Comparison of ENCODE assay signal across 17 cellular contexts in genomic region chr12:12922191-12922616, GRCh38. TPM values are rescaled to one million over a fixed set of nuclear protein-coding genes. Genes with fewer than 3 reads are reported as not detected.
DNase-seq lines count a peak whose midpoint lies in the region; ATAC-seq and TF ChIP-seq lines count a peak whose summit lies in the region.
"Had no signal": no experiment of that assay in that cellular context is flagged by ENCODE, and none has a peak within 500 bp of the region (broad histone marks: within the 10 kb centered on the region; RNA-seq: fewer than 3 reads in every experiment).

No MANE protein-coding gene starts in this region.

- ATAC-seq in HG03565 (IDR thresholded peaks at IDR 0.05; ENCODE audit: unreplicated experiment) (no peak), GM19035 (IDR thresholded peaks at IDR 0.05; ENCODE audit: unreplicated experiment) (no peak)
- ATAC-seq: K562, mucosa of descending colon had no signal

- H3K4me3 Mint-ChIP-seq in mesothelial cell of epicardium (no peak overlapping the region), endodermal cell (no peak overlapping the region), CD14-positive monocyte (no peak overlapping the region)
- H3K4me3 Mint-ChIP-seq: activated naive CD4-positive, alpha-beta T cell treated with anti-CD3 and anti-CD28 coated beads, Interleukin-2, amount 50 U/mL, for 24 hours; T-helper 1 cell treated with Interleukin-12 subunit alpha and Interleukin-12 subunit beta and Interleukin-4 antibody, amounts not matched to agents 30 μg/mL and 1 μg/mL, for 36 hours had no signal

- H3K9ac ChIP-seq in endodermal cell (ENCODE audit: extremely low read depth, low read length, poor library complexity, severe bottlenecking): no peak overlapping the region

- H3K27ac ChIP-seq in endodermal cell (ENCODE audit: low read depth, low read length): no peak overlapping the region
- H3K27ac ChIP-seq: transverse colon had no signal

- H3K4me1 Mint-ChIP-seq in mesothelial cell of epicardium (peaks cover 27% of the 10 kb centered on the region), endodermal cell (peaks cover 2% of the 10 kb centered on the region), CD14-positive monocyte (no peaks in the 10 kb centered on the region)
- H3K4me1 Mint-ChIP-seq: activated naive CD4-positive, alpha-beta T cell treated with anti-CD3 and anti-CD28 coated beads, Interleukin-2, amount 50 U/mL, for 24 hours had no signal

- 82 to 92% methylated on average over 5 to 6 of the region's 6 CpGs for WGBS in endodermal cell (ENCODE audit: insufficient coverage in 1 of 2, insufficient read length in 1 of 2), 2 experiments

- H3K4me3 ChIP-seq in epithelial cell of esophagus (ENCODE audit: low read length) (no peak overlapping the region), endodermal cell (ENCODE audit: low read length) (no peak overlapping the region)
- H3K4me3 ChIP-seq: K562, mucosa of descending colon, transverse colon had no signal

- DNase-seq in AG08395 (ENCODE audit: low spot score) (peak; percentile 59), HS-5 (ENCODE audit: low read depth) (peak; percentile 15), epithelial cell of esophagus (ENCODE audit: low read depth) (peak; percentile 36), mesothelial cell of epicardium (ENCODE audit: low spot score in 2 of 2, unreplicated experiment in 2 of 2) (no peak), endodermal cell (no peak), CD14-positive monocyte (ENCODE audit: low spot score) (no peak)
- DNase-seq: activated CD4-positive, alpha-beta T cell treated with anti-CD3 and anti-CD28 coated beads, Interleukin-2, amount 50 U/mL, for 48 hours; cortex of kidney; mucosa of descending colon; NCI-H1694; transverse colon had no signal

- no peaks in the 10 kb centered on the region for H3K4me1 ChIP-seq in endodermal cell (ENCODE audit: control insufficient read depth, insufficient read depth, low read length)

- H3K27me3 ChIP-seq in endodermal cell (ENCODE audit: control insufficient read depth, insufficient read depth, low read length, poor library complexity, severe bottlenecking): no peaks in the 10 kb centered on the region
- H3K27me3 ChIP-seq: transverse colon had no signal

- H3K36me3 Mint-ChIP-seq in mesothelial cell of epicardium: peaks cover 17% of the 10 kb centered on the region
- no peaks in the 10 kb centered on the region for H3K36me3 Mint-ChIP-seq in endodermal cell (ENCODE audit: low read depth)
- no peaks in the 10 kb centered on the region for H3K36me3 Mint-ChIP-seq in CD14-positive monocyte
- H3K36me3 Mint-ChIP-seq: activated naive CD4-positive, alpha-beta T cell treated with anti-CD3 and anti-CD28 coated beads, Interleukin-2, amount 50 U/mL, for 24 hours had no signal

- H3K27ac Mint-ChIP-seq in mesothelial cell of epicardium: peak overlapping the region; percentile 64
- H3K27ac Mint-ChIP-seq in endodermal cell: no peak overlapping the region
- H3K27ac Mint-ChIP-seq in CD14-positive monocyte: no peak overlapping the region
- H3K27ac Mint-ChIP-seq: activated naive CD4-positive, alpha-beta T cell treated with anti-CD3 and anti-CD28 coated beads, Interleukin-2, amount 50 U/mL, for 24 hours; T-helper 1 cell treated with Interleukin-12 subunit alpha and Interleukin-12 subunit beta and Interleukin-4 antibody, amounts not matched to agents 30 μg/mL and 1 μg/mL, for 36 hours had no signal

- intact Hi-C loops in CD14-positive monocyte (cut with micrococcal nuclease): no loop called here

- no peaks in the 10 kb centered on the region for H3K9me3 Mint-ChIP-seq in mesothelial cell of epicardium
- H3K9me3 Mint-ChIP-seq in endodermal cell: no peaks in the 10 kb centered on the region
- peaks cover 0 to 8% (median 0%) of the 10 kb centered on the region in 7 donors for H3K9me3 Mint-ChIP-seq in CD14-positive monocyte
- H3K9me3 Mint-ChIP-seq: activated naive CD4-positive, alpha-beta T cell treated with anti-CD3 and anti-CD28 coated beads, Interleukin-2, amount 50 U/mL, for 24 hours; T-helper 1 cell treated with Interleukin-12 subunit alpha and Interleukin-12 subunit beta and Interleukin-4 antibody, amounts not matched to agents 30 μg/mL and 1 μg/mL, for 36 hours had no signal

- TF ChIP-seq CTCF in epithelial cell of esophagus (IDR thresholded peaks at IDR 0.05; ENCODE audit: insufficient read depth, low read depth, low read length, missing control alignments) (no peak), mesothelial cell of epicardium (IDR thresholded peaks at IDR 0.05; ENCODE audit: unreplicated experiment) (no peak), endodermal cell (conservative IDR thresholded peaks at IDR 0.05) (no peak), CD14-positive monocyte (IDR thresholded peaks at IDR 0.05) (no peak)

- H3K9me3 ChIP-seq in endodermal cell (ENCODE audit: control insufficient read depth, low read length): peaks cover 7% of the 10 kb centered on the region
- H3K9me3 ChIP-seq: mucosa of descending colon, transverse colon had no signal

- H3K27me3 Mint-ChIP-seq in mesothelial cell of epicardium (ENCODE audit: low read depth) (no peaks in the 10 kb centered on the region), endodermal cell (ENCODE audit: insufficient read depth) (peaks cover 14% of the 10 kb centered on the region), CD14-positive monocyte (ENCODE audit: low read depth in 3 of 3) (peaks cover 0 to 7% (median 2%) of the 10 kb centered on the region in 3 donors)
- H3K27me3 Mint-ChIP-seq: activated naive CD4-positive, alpha-beta T cell treated with anti-CD3 and anti-CD28 coated beads, Interleukin-2, amount 50 U/mL, for 24 hours had no signal

- no peaks in the 10 kb centered on the region for H3K36me3 ChIP-seq in endodermal cell (ENCODE audit: control insufficient read depth, insufficient read depth, low read length)
- H3K36me3 ChIP-seq: transverse colon had no signal

RNA-seq across cellular contexts. Expression of gene GPRC5D, which starts 29.8 kb away (rescaled TPM):
- total RNA-seq in mesothelial cell of epicardium (not detected in 3 replicates), endodermal cell (not detected)
- polyA plus RNA-seq in endodermal cell (2013, experiment 1 of 2): not detected
- polyA plus RNA-seq in endodermal cell (2013, experiment 2 of 2): not detected
- not detected for polyA plus RNA-seq in CD14-positive monocyte
- total RNA-seq: K562, mucosa of descending colon had no signal
- polyA plus RNA-seq: BJ had no signal

RNA-seq across cellular contexts. Expression of gene GPRC5A, which starts 30.8 kb away (rescaled TPM):
- total RNA-seq in mesothelial cell of epicardium (107 to 116 TPM (median 108 TPM) in 3 replicates), endodermal cell (1 to 10 TPM in 1 of 2 donors, under 1 TPM in 1; 0.15 to 1.0 TPM)
- 0.25 TPM for polyA plus RNA-seq in endodermal cell (2013, experiment 1 of 2)
- polyA plus RNA-seq in endodermal cell (2013, experiment 2 of 2): 0.33 TPM
- not detected for polyA plus RNA-seq in CD14-positive monocyte

Comparison
In these comparisons a context has a peak if more than half of its experiments do, and no peak if none do; other contexts are left out.
1. DNase-seq: peak in AG08395 (single experiment), HS-5 (single experiment) and epithelial cell of esophagus (single experiment); none in mesothelial cell of epicardium (0 of 2), endodermal cell (single experiment) and CD14-positive monocyte (single experiment).
2. RNA of gene GPRC5A, which starts 30.8 kb away (total RNA-seq): 107 to 116 TPM in mesothelial cell of epicardium; 0.15 to 1.0 TPM in endodermal cell; every median in the first group is over 10 times any median in the second.